Comparison of ENCODE assay signal across 9 cellular contexts in genomic region chr14:69693145-69693544, GRCh38.
DNase-seq lines count a peak whose midpoint lies in the region; ATAC-seq and TF ChIP-seq lines count a peak whose summit lies in the region.
"Had no signal": no experiment of that assay in that cellular context is flagged by ENCODE, and none has a peak within 500 bp of the region (broad histone marks: within the 10 kb centered on the region; RNA-seq: fewer than 3 reads in every experiment).

No MANE protein-coding gene starts in this region.

- ATAC-seq in GM21619 (IDR thresholded peaks at IDR 0.05; ENCODE audit: unreplicated experiment), result peak; percentile 46
- ATAC-seq: T-cell had no signal

- H3K27me3 Mint-ChIP-seq in endothelial cell (ENCODE audit: unreplicated experiment), result peaks cover 9% of the 10 kb centered on the region
- H3K27me3 Mint-ChIP-seq: T-cell had no signal

- DNase-seq in CD1c-positive myeloid dendritic cell (ENCODE audit: extremely low spot score) (peak; percentile 76), NCI-H2107 (lab: John Stamatoyannopoulos, UW) (peak; percentile 64), endothelial cell (ENCODE audit: low spot score) (no peak), spleen (peak; percentile 81), amniotic stem cell (lab: John Stamatoyannopoulos, UW) (no peak)
- no peak for DNase-seq in stimulated activated CD8-positive, alpha-beta memory T cell treated with anti-CD3 and anti-CD28 coated beads, Interleukin-4, amount 100 ng/mL, for 48 hours
- no peak for DNase-seq in stimulated activated naive CD4-positive, alpha-beta T cell (lab: John Stamatoyannopoulos, UW)

- no peak for TF ChIP-seq POLR2A in spleen (IDR thresholded peaks at IDR 0.05)

- H3K27me3 ChIP-seq in spleen (replicated peaks in 1 of 7), result no peaks in the 10 kb centered on the region

- peak overlapping the region in 1 of 8 donors; percentile 28 for H3K4me3 ChIP-seq in spleen

- H3K27ac ChIP-seq in spleen, result peak overlapping the region; percentile 58 to 94 (median 86)

- H3K9me3 Mint-ChIP-seq in endothelial cell (ENCODE audit: unreplicated experiment), result no peaks in the 10 kb centered on the region
- H3K9me3 Mint-ChIP-seq: T-cell had no signal

- 14 to 21% (median 17%) methylated on average over 3 of the region's 3 CpGs for WGBS in spleen, 5 donors

- no peak overlapping the region for H3K4me3 Mint-ChIP-seq in endothelial cell (ENCODE audit: unreplicated experiment)

- H3K4me1 ChIP-seq in spleen, result peaks cover 49 to 100% (median 79%) of the 10 kb centered on the region in 6 donors

- intact Hi-C loops in spleen (cut with DNase I; ENCODE audit: low total_unique reads), result no loop called here

- peaks cover 65% of the 10 kb centered on the region for H3K4me1 Mint-ChIP-seq in endothelial cell (ENCODE audit: unreplicated experiment)

- H3K9me3 ChIP-seq in spleen, result no peaks in the 10 kb centered on the region

- H3K27ac Mint-ChIP-seq in endothelial cell (ENCODE audit: unreplicated experiment), result peak overlapping the region; percentile 0

- TF ChIP-seq CTCF in endothelial cell (IDR thresholded peaks at IDR 0.05; ENCODE audit: unreplicated experiment), result no peak
- no peak for TF ChIP-seq CTCF in spleen (IDR thresholded peaks at IDR 0.05 in 8 of 11, conservative IDR thresholded peaks at IDR 0.05 in 3 of 11)

- H3K36me3 ChIP-seq in spleen, result peaks cover 0 to 32% (median 0%) of the 10 kb centered on the region in 6 donors

- H3K36me3 Mint-ChIP-seq in endothelial cell (ENCODE audit: low read depth, unreplicated experiment), result peaks cover 15% of the 10 kb centered on the region

Comparison
In these comparisons a context has a peak if more than half of its experiments do, and no peak if none do; other contexts are left out.
1. DNase-seq: peak in CD1c-positive myeloid dendritic cell (single experiment), NCI-H2107 (single experiment) and spleen (single experiment); none in endothelial cell (single experiment), stimulated activated CD8-positive, alpha-beta memory T cell treated with anti-CD3 and anti-CD28 coated beads, Interleukin-4, amount 100 ng/mL, for 48 hours (single experiment), stimulated activated naive CD4-positive, alpha-beta T cell (0 of 6) and amniotic stem cell (single experiment).